Comparison of ENCODE assay signal across 26 cellular contexts in the genomic region with DNA sequence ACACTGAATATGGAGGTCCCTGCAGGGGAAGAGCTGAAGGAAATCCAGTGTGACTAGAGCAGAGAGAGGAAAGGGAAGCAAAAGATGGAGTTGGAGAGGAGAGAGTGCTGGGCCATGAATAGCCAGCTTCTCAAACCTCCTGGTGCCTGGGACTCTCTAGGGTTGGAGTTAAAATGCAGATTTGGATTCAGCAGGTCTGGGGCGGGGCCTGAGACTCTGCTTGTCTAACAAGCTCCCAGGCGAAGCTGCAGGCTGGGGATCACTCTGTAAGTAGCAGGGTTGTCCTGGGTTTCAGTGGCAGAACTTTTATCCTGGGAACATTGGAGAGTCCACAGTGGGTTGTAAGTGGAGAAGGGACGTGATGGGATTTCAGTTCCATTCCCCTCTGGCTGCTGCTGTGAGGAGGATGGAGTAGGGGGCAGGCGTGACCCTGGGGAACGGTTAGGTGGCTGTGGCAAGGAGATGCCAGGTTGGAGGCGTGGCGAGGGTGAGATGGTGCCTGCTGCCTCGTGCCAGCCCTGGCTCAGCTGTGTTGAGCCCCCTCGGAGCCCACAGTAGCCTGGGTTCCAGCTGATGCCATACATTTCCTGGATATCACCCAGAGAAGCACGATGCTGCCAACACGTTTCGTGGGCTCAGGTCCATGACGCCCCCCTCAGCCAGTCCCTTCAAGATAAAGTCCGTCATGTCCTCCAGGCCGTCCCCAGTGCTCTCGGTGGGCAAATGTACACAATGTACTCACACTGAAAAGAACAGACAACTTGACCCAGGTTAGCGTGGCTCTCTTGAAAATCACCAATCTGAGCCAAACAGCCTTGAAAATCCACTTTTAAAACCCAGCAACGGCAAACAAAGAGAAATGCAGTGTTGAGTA.
DNase-seq lines count a peak whose midpoint lies in the region; ATAC-seq and TF ChIP-seq lines count a peak whose summit lies in the region.
"Had no signal": no experiment of that assay in that cellular context is flagged by ENCODE, and none has a peak within 500 bp of the region (broad histone marks: within the 10 kb centered on the region; RNA-seq: fewer than 3 reads in every experiment).

No MANE protein-coding gene starts in this region.

- DNase-seq in GM23338 (ENCODE audit: low spot score), result no peak
- no peak for DNase-seq in RWPE1 (ENCODE audit: low spot score)
- no peak for DNase-seq in endothelial cell (ENCODE audit: low spot score)
- DNase-seq in stomach, result no peak
- DNase-seq in EL, result no peak
- DNase-seq in left colon, result no peak
- DNase-seq in NCI-H128 (lab: John Stamatoyannopoulos, UW; ENCODE audit: unreplicated experiment), result no peak
- DNase-seq: activated gamma-delta T cell treated with Interleukin-2 at 50 U/mL for 16 hours; adrenal gland; body of pancreas; Caco-2; effector CD8-positive, alpha-beta T cell; erythroblast; GDM1; left cardiac atrium; mammary epithelial cell; NCI-H1105 treated with DMSO at 0.1 percent for 48 hours; NCI-H2081; NCI-H2227 treated with DMSO at 0.1 percent for 48 hours; Peyer's patch; psoas muscle; T-cell had no signal

- H3K9me3 ChIP-seq in stomach, result no peaks in the 10 kb centered on the region
- H3K9me3 ChIP-seq: adrenal gland; BLaER1 treated with 17β-estradiol and CSF1 and Interleukin-3, amounts not matched to agents 10 nM and 100 nM; body of pancreas; Caco-2; neutrophil; Peyer's patch; psoas muscle; tibial nerve had no signal

- H3K27me3 ChIP-seq in GM23338 (ENCODE audit: insufficient read depth) (no peaks in the 10 kb centered on the region), stomach (no peaks in the 10 kb centered on the region)
- H3K27me3 ChIP-seq: adrenal gland; BLaER1 treated with 17β-estradiol and CSF1 and Interleukin-3, amounts not matched to agents 10 nM and 100 nM; body of pancreas; neutrophil; Peyer's patch; tibial nerve had no signal

- TF ChIP-seq EP300 in stomach (IDR thresholded peaks at IDR 0.05), result no peak

- H3K4me1 ChIP-seq in GM23338 (ENCODE audit: insufficient read depth) (no peaks in the 10 kb centered on the region), stomach (peaks cover 5 to 53% (median 22%) of the 10 kb centered on the region in 4 donors)
- H3K4me1 ChIP-seq: adrenal gland; BLaER1 treated with 17β-estradiol and CSF1 and Interleukin-3, amounts not matched to agents 10 nM and 100 nM; body of pancreas; Caco-2; psoas muscle had no signal

- no peak overlapping the region for H3K4me2 ChIP-seq in GM23338
- H3K4me2 ChIP-seq: BLaER1 treated with 17β-estradiol and CSF1 and Interleukin-3, amounts not matched to agents 10 nM and 100 nM had no signal

- H3K9me2 ChIP-seq in GM23338 (ENCODE audit: insufficient read depth), result no peaks in the 10 kb centered on the region

- H3K27me3 Mint-ChIP-seq in GM23338 (ENCODE audit: insufficient read depth, low read depth, poor library complexity), result peaks cover 13% of the 10 kb centered on the region
- H3K27me3 Mint-ChIP-seq in endothelial cell (ENCODE audit: unreplicated experiment), result peaks cover 23% of the 10 kb centered on the region
- H3K27me3 Mint-ChIP-seq: stimulated activated naive CD8-positive, alpha-beta T cell treated with anti-CD3 and anti-CD28 coated beads, Interleukin-15, Interleukin-2, amounts not matched to agents 100 ng/mL and 50 ng/mL, for 24 hours; T-cell had no signal

- POLR2A ChIA-PET in RWPE1 (lab: Yijun Ruan, JAX; ENCODE audit: low non-redundant PET), result no interaction called here

- no peaks in the 10 kb centered on the region; the same call in none of the 2 replicates for H4K20me1 ChIP-seq in GM23338 (replicated peaks; ENCODE audit: insufficient read depth)

- intact Hi-C loops in stomach (cut with DNase I; ENCODE audit: low total_unique reads) (no loop called here), left colon (cut with DNase I, micrococcal nuclease) (no loop called here)

- no peak overlapping the region for H3K27ac Mint-ChIP-seq in GM23338
- peak overlapping the region; percentile 30 for H3K27ac Mint-ChIP-seq in endothelial cell (ENCODE audit: unreplicated experiment)
- H3K27ac Mint-ChIP-seq: stimulated activated naive CD8-positive, alpha-beta T cell treated with anti-CD3 and anti-CD28 coated beads, Interleukin-15, Interleukin-2, amounts not matched to agents 100 ng/mL and 50 ng/mL, for 24 hours; T-cell had no signal

- TF ChIP-seq POLR2A in stomach (IDR thresholded peaks at IDR 0.05), result no peak

- no peaks in the 10 kb centered on the region for H3F3A ChIP-seq in GM23338 (replicated peaks; ENCODE audit: low read depth)

- 67 to 77% (median 76%) methylated on average over 18 of the region's 18 CpGs for WGBS in stomach, 5 donors

- TF ChIP-seq CTCF in GM23338 (conservative IDR thresholded peaks at IDR 0.05; ENCODE audit: low read depth in 2 of 2) (no peak), RWPE1 (conservative IDR thresholded peaks at IDR 0.05; ENCODE audit: low read depth) (no peak), endothelial cell (IDR thresholded peaks at IDR 0.05; ENCODE audit: unreplicated experiment) (no peak), stomach (IDR thresholded peaks at IDR 0.05) (no peak)

- H3K4me3 ChIP-seq in GM23338, result no peak overlapping the region
- H3K4me3 ChIP-seq in stomach, result no peak overlapping the region
- H3K4me3 ChIP-seq: adrenal gland; BLaER1 treated with 17β-estradiol and CSF1 and Interleukin-3, amounts not matched to agents 10 nM and 100 nM; body of pancreas; Peyer's patch; psoas muscle; tibial nerve had no signal

- H3K79me2 ChIP-seq in GM23338 (replicated peaks; ENCODE audit: insufficient read depth), result no peaks in the 10 kb centered on the region

- no peak overlapping the region for H3K4me3 Mint-ChIP-seq in GM23338
- H3K4me3 Mint-ChIP-seq in endothelial cell (ENCODE audit: unreplicated experiment), result no peak overlapping the region
- H3K4me3 Mint-ChIP-seq: stimulated activated naive CD8-positive, alpha-beta T cell treated with anti-CD3 and anti-CD28 coated beads, Interleukin-15, Interleukin-2, amounts not matched to agents 100 ng/mL and 50 ng/mL, for 24 hours; T-cell had no signal

- H3K36me3 ChIP-seq in GM23338 (ENCODE audit: insufficient read depth) (no peaks in the 10 kb centered on the region; the same call in none of the 2 replicates), stomach (peaks cover 37 to 99% (median 95%) of the 10 kb centered on the region in 4 donors)

- H2AFZ ChIP-seq in GM23338, result no peak overlapping the region

- H3K36me3 Mint-ChIP-seq in GM23338 (ENCODE audit: low read depth) (peaks cover 29% of the 10 kb centered on the region), endothelial cell (ENCODE audit: low read depth, unreplicated experiment) (peaks cover 46% of the 10 kb centered on the region)

- ATAC-seq in GM23338 (peak; percentile 67), left colon (no peak)
- ATAC-seq: body of pancreas, left cardiac atrium, psoas muscle, T-cell had no signal

- peaks cover 5% of the 10 kb centered on the region for H3K4me1 Mint-ChIP-seq in GM23338
- no peaks in the 10 kb centered on the region for H3K4me1 Mint-ChIP-seq in endothelial cell (ENCODE audit: unreplicated experiment)

- no peaks in the 10 kb centered on the region for H3K9me3 Mint-ChIP-seq in GM23338
- H3K9me3 Mint-ChIP-seq in endothelial cell (ENCODE audit: unreplicated experiment), result no peaks in the 10 kb centered on the region
- H3K9me3 Mint-ChIP-seq: stimulated activated naive CD8-positive, alpha-beta T cell treated with anti-CD3 and anti-CD28 coated beads, Interleukin-15, Interleukin-2, amounts not matched to agents 100 ng/mL and 50 ng/mL, for 24 hours; T-cell had no signal

- H3K27ac ChIP-seq in GM23338 (ENCODE audit: low read depth) (no peak overlapping the region), RWPE1 (peak overlapping the region; percentile 21), stomach (peak overlapping the region in 4 of 5 donors; percentile 3 to 64 (median 32))
- H3K27ac ChIP-seq: BLaER1 treated with 17β-estradiol and CSF1 and Interleukin-3, amounts not matched to agents 10 nM and 100 nM; body of pancreas; neutrophil; psoas muscle had no signal

- CTCF ChIA-PET in RWPE1 (lab: Yijun Ruan, JAX), result interaction anchor here (0.6 to 1.0 kb wide), 2 partner anchors 10 to 20 kb away, joined by 3 read pairs; no protein-coding TSS in a partner anchor

TF ChIP-seq in GM23338, 12 proteins besides CTCF, POLR2A, EP300 and RAD21:
- TF ChIP-seq STAT1 (IDR thresholded peaks at IDR 0.05; ENCODE audit: unreplicated experiment) (no peak), CREB1 (CRISPR knock-in tag; IDR thresholded peaks at IDR 0.05; ENCODE audit: low read depth) (no peak)
- TF ChIP-seq, protein P1, sequence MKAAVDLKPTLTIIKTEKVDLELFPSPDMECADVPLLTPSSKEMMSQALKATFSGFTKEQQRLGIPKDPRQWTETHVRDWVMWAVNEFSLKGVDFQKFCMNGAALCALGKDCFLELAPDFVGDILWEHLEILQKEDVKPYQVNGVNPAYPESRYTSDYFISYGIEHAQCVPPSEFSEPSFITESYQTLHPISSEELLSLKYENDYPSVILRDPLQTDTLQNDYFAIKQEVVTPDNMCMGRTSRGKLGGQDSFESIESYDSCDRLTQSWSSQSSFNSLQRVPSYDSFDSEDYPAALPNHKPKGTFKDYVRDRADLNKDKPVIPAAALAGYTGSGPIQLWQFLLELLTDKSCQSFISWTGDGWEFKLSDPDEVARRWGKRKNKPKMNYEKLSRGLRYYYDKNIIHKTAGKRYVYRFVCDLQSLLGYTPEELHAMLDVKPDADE (IDR thresholded peaks at IDR 0.05), result no peak
